Comparison of ENCODE assay signal across 15 cellular contexts in genomic region chr17:2060681-2061440, GRCh38. TPM values are rescaled to one million over a fixed set of nuclear protein-coding genes. Genes with fewer than 3 reads are reported as not detected.
DNase-seq lines count a peak whose midpoint lies in the region; ATAC-seq and TF ChIP-seq lines count a peak whose summit lies in the region.
"Had no signal": no experiment of that assay in that cellular context is flagged by ENCODE, and none has a peak within 500 bp of the region (broad histone marks: within the 10 kb centered on the region; RNA-seq: fewer than 3 reads in every experiment).

No MANE protein-coding gene starts in this region.

- ATAC-seq in right cardiac atrium (peak; percentile 12 to 13), sciatic nerve (peak; percentile 21), GM21423 (IDR thresholded peaks at IDR 0.05; ENCODE audit: unreplicated experiment) (no peak), HG03571 (IDR thresholded peaks at IDR 0.05; ENCODE audit: unreplicated experiment) (no peak)
- ATAC-seq: foreskin keratinocyte had no signal

- 50% methylated on average over 21 of the region's 21 CpGs for WGBS in right cardiac atrium

- peaks cover 41 to 42% of the 10 kb centered on the region in 2 donors for H3K36me3 Mint-ChIP-seq in CD4-positive, alpha-beta memory T cell

- H3K27me3 Mint-ChIP-seq in CD4-positive, alpha-beta memory T cell = no peaks in the 10 kb centered on the region

- no peak for TF ChIP-seq CTCF in ascending aorta (IDR thresholded peaks at IDR 0.05)
- TF ChIP-seq CTCF in BE2C (IDR thresholded peaks at IDR 0.05; ENCODE audit: low read depth, low read length) = no peak

- H3K4me1 Mint-ChIP-seq in CD4-positive, alpha-beta memory T cell = peaks cover 5 to 13% (median 8%) of the 10 kb centered on the region in 4 donors

- H3K9me3 Mint-ChIP-seq in CD4-positive, alpha-beta memory T cell = no peaks in the 10 kb centered on the region

- peaks cover 21% of the 10 kb centered on the region for H3K36me3 ChIP-seq in CD4-positive, alpha-beta memory T cell (ENCODE audit: insufficient read depth, low read length)
- H3K36me3 ChIP-seq in ascending aorta (peaks cover 30 to 50% of the 10 kb centered on the region in 2 donors), BE2C (no peaks in the 10 kb centered on the region; the same call in 1 of the 2 replicates)

- no peaks in the 10 kb centered on the region for H3K27me3 ChIP-seq in CD4-positive, alpha-beta memory T cell (ENCODE audit: insufficient read depth, low read length)
- H3K27me3 ChIP-seq in ascending aorta = no peaks in the 10 kb centered on the region
- no peaks in the 10 kb centered on the region for H3K27me3 ChIP-seq in right cardiac atrium (ENCODE audit: control insufficient read depth, insufficient read depth)
- no peaks in the 10 kb centered on the region for H3K27me3 ChIP-seq in BE2C

- CTCF ChIA-PET in CD4-positive, alpha-beta memory T cell (lab: Charles Lee; ENCODE audit: partially characterized antibody) = interaction anchor here (0.6 to 8.6 kb wide), 3 partner anchors 9 to 184 kb away, joined by 4 to 192 read pairs (median 6); no protein-coding TSS in a partner anchor

- POLR2A ChIA-PET in CD4-positive, alpha-beta memory T cell (lab: Charles Lee; ENCODE audit: partially characterized antibody) = no interaction called here

- H3K4me3 Mint-ChIP-seq in CD4-positive, alpha-beta memory T cell = peak overlapping the region in 1 of 8 donors; percentile 54

- H3K4me1 ChIP-seq in CD4-positive, alpha-beta memory T cell (ENCODE audit: insufficient read depth, low read length) = peaks cover 13% of the 10 kb centered on the region
- H3K4me1 ChIP-seq in ascending aorta = peaks cover 5 to 6% of the 10 kb centered on the region in 2 donors
- peaks cover 2% of the 10 kb centered on the region for H3K4me1 ChIP-seq in right cardiac atrium (ENCODE audit: control insufficient read depth, insufficient read depth, low read length)
- H3K4me1 ChIP-seq in BE2C = no peaks in the 10 kb centered on the region
- H3K4me1 ChIP-seq: foreskin keratinocyte had no signal

- peak overlapping the region in 6 of 7 donors; percentile 35 to 71 (median 54) for H3K27ac Mint-ChIP-seq in CD4-positive, alpha-beta memory T cell

- no peaks in the 10 kb centered on the region for H3K9me3 ChIP-seq in CD4-positive, alpha-beta memory T cell (ENCODE audit: control insufficient read depth in 1 of 2, low read length in 2 of 2)
- no peaks in the 10 kb centered on the region for H3K9me3 ChIP-seq in ascending aorta
- no peaks in the 10 kb centered on the region for H3K9me3 ChIP-seq in right cardiac atrium (ENCODE audit: control insufficient read depth, low read length)
- no peaks in the 10 kb centered on the region for H3K9me3 ChIP-seq in BE2C

- intact Hi-C loops in CD4-positive, alpha-beta memory T cell (cut with micrococcal nuclease) = no loop called here
- intact Hi-C loops in ascending aorta (cut with DNase I) (no loop called here), right cardiac atrium (cut with DNase I) (loop anchor here in 2 of 4 donors (5.0 to 10.0 kb wide), 2 partner anchors 64 to 116 kb away; no protein-coding TSS in a partner anchor), sciatic nerve (cut with DNase I) (no loop called here)

- DNase-seq in CD4-positive, alpha-beta memory T cell = no peak
- DNase-seq in ascending aorta (ENCODE audit: low spot score in 2 of 2) (no peak), right cardiac atrium (peak; percentile 64 to 86 (median 82)), sciatic nerve (ENCODE audit: low spot score) (no peak), BE2C (no peak), UCSD-AML1 (lab: John Stamatoyannopoulos, UW; ENCODE audit: unreplicated experiment) (no peak)
- DNase-seq: activated CD4-positive, alpha-beta T cell treated with anti-CD3 and anti-CD28 coated beads for 48 hours; foreskin keratinocyte; Kasumi-1; midbrain; NCI-H2171; stimulated activated CD4-positive, alpha-beta T cell treated with anti-CD3 and anti-CD28 coated beads, Interleukin-15, amount 100 ng/mL, for 24 hours; stimulated activated naive CD4-positive, alpha-beta T cell treated with Interleukin-2 at 50 U/mL for 16 hours had no signal

- no peak overlapping the region for H3K27ac ChIP-seq in CD4-positive, alpha-beta memory T cell (ENCODE audit: low read depth, low read length)
- peak overlapping the region; percentile 43 to 65 for H3K27ac ChIP-seq in ascending aorta
- peak overlapping the region; percentile 90 for H3K27ac ChIP-seq in right cardiac atrium (ENCODE audit: low read length)
- H3K27ac ChIP-seq: foreskin keratinocyte had no signal

- no peak overlapping the region for H3K4me3 ChIP-seq in CD4-positive, alpha-beta memory T cell (ENCODE audit: low read length in 2 of 2)
- H3K4me3 ChIP-seq in ascending aorta (no peak overlapping the region), right cardiac atrium (ENCODE audit: low read length) (no peak overlapping the region), BE2C (ENCODE audit: low read depth, low read length) (no peak overlapping the region)

RNA-seq across cellular contexts. Expression of gene HIC1, which starts 6.0 kb away (rescaled TPM):
- 1 to 10 TPM; 4.9 to 5.2 TPM for total RNA-seq in CD4-positive, alpha-beta memory T cell
- 1 to 10 TPM in 1 of 2 donors, under 1 TPM in 1; 0.39 to 1.6 TPM for polyA plus RNA-seq in CD4-positive, alpha-beta memory T cell
- total RNA-seq in ascending aorta (131 TPM), right cardiac atrium (10 to 100 TPM; 16.9 to 33.0 (median 24.7) TPM), sciatic nerve (85.0 TPM)
- 10.3 TPM for polyA plus RNA-seq in right cardiac atrium
- 1.3 TPM for polyA plus RNA-seq in BE2C (2012; ENCODE audit: insufficient read depth, insufficient read length, low read depth)

RNA-seq across cellular contexts. Expression of gene OVCA2, which starts 19.0 kb away (rescaled TPM):
- total RNA-seq in CD4-positive, alpha-beta memory T cell = 10 to 100 TPM; 27.9 to 36.7 TPM
- polyA plus RNA-seq in CD4-positive, alpha-beta memory T cell = 10 to 100 TPM; 49.6 to 90.3 TPM
- total RNA-seq in ascending aorta (71.3 TPM), right cardiac atrium (10 to 100 TPM; 15.3 to 29.4 (median 20.5) TPM), sciatic nerve (12.9 TPM)
- 35.6 TPM for polyA plus RNA-seq in right cardiac atrium
- 45.7 TPM for polyA plus RNA-seq in BE2C (2012; ENCODE audit: insufficient read depth, insufficient read length, low read depth)

RNA-seq across cellular contexts. Expression of gene DPH1, which starts 30.9 kb away (rescaled TPM):
- total RNA-seq in CD4-positive, alpha-beta memory T cell = 10 to 100 TPM; 76.6 to 95.8 TPM
- 10 to 100 TPM; 30.8 to 39.8 TPM for polyA plus RNA-seq in CD4-positive, alpha-beta memory T cell
- total RNA-seq in ascending aorta (125 TPM), right cardiac atrium (10 to 100 TPM; 24.7 to 30.7 (median 27.5) TPM), sciatic nerve (37.7 TPM)
- polyA plus RNA-seq in right cardiac atrium = 20.5 TPM
- polyA plus RNA-seq in BE2C (2012; ENCODE audit: insufficient read depth, insufficient read length, low read depth) = 130 TPM

RNA-seq across cellular contexts. Expression of gene RTN4RL1, which starts 35.7 kb away (rescaled TPM):
- total RNA-seq in CD4-positive, alpha-beta memory T cell = under 1 TPM; 0.30 to 0.47 TPM
- polyA plus RNA-seq in CD4-positive, alpha-beta memory T cell = 1 to 10 TPM in 1 of 2 donors, under 1 TPM in 1; 0.27 to 2.0 TPM
- 11.5 TPM for total RNA-seq in ascending aorta
- total RNA-seq in right cardiac atrium = 1 to 10 TPM; 3.9 to 5.7 (median 4.2) TPM
- polyA plus RNA-seq in right cardiac atrium = 5.4 TPM
- 5.8 TPM for total RNA-seq in sciatic nerve
- polyA plus RNA-seq in BE2C (2012; ENCODE audit: insufficient read depth, insufficient read length, low read depth) = 4.8 TPM

Comparison
In these comparisons a context has a peak if more than half of its experiments do, and no peak if none do; other contexts are left out.
1. DNase-seq: peak in right cardiac atrium (3 of 3); none in CD4-positive, alpha-beta memory T cell (0 of 5), ascending aorta (0 of 2), sciatic nerve (single experiment), BE2C (single experiment) and UCSD-AML1 (single experiment).
2. ATAC-seq: peak in right cardiac atrium (2 of 2) and sciatic nerve (single experiment); none in GM21423 (single experiment) and HG03571 (single experiment).